ENCODE assay signal across 11 cellular contexts in genomic region chr3:134362670-134363380, GRCh38. TPM values are rescaled to one million over a fixed set of nuclear protein-coding genes. Genes with fewer than 3 reads are reported as not detected.
DNase-seq lines count a peak whose midpoint lies in the region; ATAC-seq and TF ChIP-seq lines count a peak whose summit lies in the region.
"Had no signal": no experiment of that assay in that cellular context is flagged by ENCODE, and none has a peak within 500 bp of the region (broad histone marks: within the 10 kb centered on the region; RNA-seq: fewer than 3 reads in every experiment).

No MANE protein-coding gene starts in this region.

- CTCF ChIA-PET in Caco-2 (lab: Charles Lee) = no interaction called here
- CTCF ChIA-PET in RWPE1 (lab: Yijun Ruan, JAX) = interaction anchor here (1.0 kb wide), 1 partner anchor 14 kb away, joined by 3 read pairs; no protein-coding TSS in a partner anchor

- TF ChIP-seq CTCF in Caco-2 (IDR thresholded peaks at IDR 0.05; ENCODE audit: insufficient read depth in 1 of 2, low read depth in 1 of 2, low read length in 1 of 2, severe bottlenecking in 1 of 2, unreplicated experiment in 1 of 2) = no peak
- no peak for TF ChIP-seq CTCF in RWPE1 (conservative IDR thresholded peaks at IDR 0.05; ENCODE audit: low read depth)
- TF ChIP-seq CTCF in right atrium auricular region (IDR thresholded peaks at IDR 0.05) = no peak
- TF ChIP-seq CTCF in psoas muscle (IDR thresholded peaks at IDR 0.05) = no peak

- intact Hi-C loops in Caco-2 (cut with micrococcal nuclease; ENCODE audit: unreplicated experiment) (no loop called here), psoas muscle (cut with DNase I) (no loop called here)

- 57 to 86% (median 63%) methylated on average over 6 of the region's 6 CpGs for WGBS in psoas muscle, 3 donors

- ATAC-seq in psoas muscle (peak in 2 of 4 donors; percentile 32 to 35), GM18870 (IDR thresholded peaks at IDR 0.05; ENCODE audit: unreplicated experiment) (no peak), HG03342 (IDR thresholded peaks at IDR 0.05; ENCODE audit: unreplicated experiment) (no peak), esophagus mucosa (no peak)
- ATAC-seq: activated naive CD8-positive, alpha-beta T cell treated with anti-CD3 and anti-CD28 coated beads, Interleukin-2, amount 50 U/mL, for 24 hours had no signal

- H3K9me3 ChIP-seq in Caco-2 (no peaks in the 10 kb centered on the region), right atrium auricular region (no peaks in the 10 kb centered on the region), psoas muscle (no peaks in the 10 kb centered on the region)
- H3K9me3 ChIP-seq: neutrophil had no signal

- DNase-seq in Caco-2 (peak in 1 of 2 experiments; percentile 21), RWPE1 (ENCODE audit: low spot score) (no peak), right atrium auricular region (ENCODE audit: low spot score) (no peak), psoas muscle (no peak), NCI-H2227 (lab: John Stamatoyannopoulos, UW; ENCODE audit: unreplicated experiment) (no peak)
- DNase-seq: activated B cell treated with CpG ODN at 0.5 μM for 24 hours; activated naive CD8-positive, alpha-beta T cell treated with anti-CD3 and anti-CD28 coated beads, Interleukin-2, amount 50 U/mL, for 24 hours had no signal

- H3K36me3 ChIP-seq in Caco-2 (ENCODE audit: control insufficient read depth, insufficient read depth, low read length) = peaks cover 29% of the 10 kb centered on the region
- H3K36me3 ChIP-seq in right atrium auricular region = peaks cover 94% of the 10 kb centered on the region
- H3K36me3 ChIP-seq in psoas muscle (ENCODE audit: insufficient read depth in 1 of 2, low read depth in 1 of 2) = peaks cover 4 to 93% of the 10 kb centered on the region in 2 donors
- H3K36me3 ChIP-seq: neutrophil had no signal

- H3K27me3 ChIP-seq in Caco-2 (replicated peaks; ENCODE audit: control insufficient read depth, insufficient read depth, low read length) (no peaks in the 10 kb centered on the region), right atrium auricular region (no peaks in the 10 kb centered on the region), psoas muscle (ENCODE audit: insufficient read depth in 3 of 3, low read length in 2 of 3) (no peaks in the 10 kb centered on the region)

- H3K4me1 ChIP-seq in Caco-2 (peaks cover 95% of the 10 kb centered on the region), right atrium auricular region (peaks cover 3 to 100% of the 10 kb centered on the region in 2 donors), psoas muscle (peaks cover 100% of the 10 kb centered on the region)

- H3K4me3 ChIP-seq in Caco-2 (ENCODE audit: low read depth, low read length) = no peak overlapping the region
- no peak overlapping the region for H3K4me3 ChIP-seq in right atrium auricular region
- peak overlapping the region; percentile 56 for H3K4me3 ChIP-seq in psoas muscle

- no peaks in the 10 kb centered on the region for H3K9me3 Mint-ChIP-seq in Caco-2 (ENCODE audit: unreplicated experiment)
- H3K9me3 Mint-ChIP-seq: activated B cell treated with CpG ODN at 0.5 μM for 24 hours; activated naive CD8-positive, alpha-beta T cell treated with anti-CD3 and anti-CD28 coated beads, Interleukin-2, amount 50 U/mL, for 24 hours had no signal

- peaks cover 46% of the 10 kb centered on the region for H3K4me1 Mint-ChIP-seq in Caco-2 (ENCODE audit: low read depth, unreplicated experiment)

- peak overlapping the region; percentile 70 for H3K4me3 Mint-ChIP-seq in Caco-2 (ENCODE audit: unreplicated experiment)
- H3K4me3 Mint-ChIP-seq: activated B cell treated with CpG ODN at 0.5 μM for 24 hours; activated naive CD8-positive, alpha-beta T cell treated with anti-CD3 and anti-CD28 coated beads, Interleukin-2, amount 50 U/mL, for 24 hours had no signal

- TSS peak; percentile 4 for BruUV-seq in Caco-2 (replicated peaks; lab: Mats Ljungman, UMichigan)

- peaks cover 100% of the 10 kb centered on the region for H3K36me3 Mint-ChIP-seq in Caco-2 (ENCODE audit: insufficient read depth, unreplicated experiment)

- no peaks in the 10 kb centered on the region for H3K27me3 Mint-ChIP-seq in Caco-2 (ENCODE audit: insufficient read depth, unreplicated experiment)

- H3K27ac Mint-ChIP-seq in Caco-2 (ENCODE audit: unreplicated experiment) = peak overlapping the region; percentile 82
- H3K27ac Mint-ChIP-seq: activated B cell treated with CpG ODN at 0.5 μM for 24 hours; activated naive CD8-positive, alpha-beta T cell treated with anti-CD3 and anti-CD28 coated beads, Interleukin-2, amount 50 U/mL, for 24 hours had no signal

- POLR2A ChIA-PET in Caco-2 (lab: Charles Lee) = interaction anchor here (1.1 to 4.1 kb wide), 3 partner anchors 12 to 53 kb away, joined by 3 to 31 read pairs (median 4); partner anchors contain the start of gene AMOTL2
- POLR2A ChIA-PET in RWPE1 (lab: Yijun Ruan, JAX; ENCODE audit: low non-redundant PET) = interaction anchor here (1.2 to 2.1 kb wide), 2 partner anchors 10 to 50 kb away, joined by 3 to 11 read pairs; no protein-coding TSS in a partner anchor

- H3K27ac ChIP-seq in RWPE1 (peak overlapping the region; percentile 97), right atrium auricular region (peak overlapping the region; percentile 96 to 100), psoas muscle (peak overlapping the region; percentile 78)
- H3K27ac ChIP-seq: neutrophil had no signal

RNA-seq across cellular contexts. Expression of gene AMOTL2, which starts 11.4 kb away (rescaled TPM):
- total RNA-seq in Caco-2 (2022) (220 and 271 TPM in 2 replicates), right atrium auricular region (100 to 1,000 TPM in 1 of 2 donors, 10 to 100 TPM in 1; 62.3 to 119 TPM), psoas muscle (10 to 100 TPM; 16.5 to 36.6 (median 29.6) TPM), esophagus mucosa (33.2 TPM)
- 1 to 10 TPM; 4.0 to 6.1 (median 5.1) TPM for polyA plus RNA-seq in psoas muscle
- total RNA-seq: activated B cell treated with CpG ODN at 0.5 μM for 24 hours had no signal
